Comparison of ENCODE assay signal across 16 cellular contexts in genomic region chr2:3662239-3662638, GRCh38. TPM values are rescaled to one million over a fixed set of nuclear protein-coding genes. Genes with fewer than 3 reads are reported as not detected.
DNase-seq lines count a peak whose midpoint lies in the region; ATAC-seq and TF ChIP-seq lines count a peak whose summit lies in the region.
"Had no signal": no experiment of that assay in that cellular context is flagged by ENCODE, and none has a peak within 500 bp of the region (broad histone marks: within the 10 kb centered on the region; RNA-seq: fewer than 3 reads in every experiment).

No MANE protein-coding gene starts in this region.

- TF ChIP-seq CTCF in mammary epithelial cell (conservative IDR thresholded peaks at IDR 0.05 in 1 of 2, IDR thresholded peaks at IDR 0.05 in 1 of 2; ENCODE audit: extremely low read depth in 1 of 2, insufficient read depth in 1 of 2, low read depth in 1 of 2, low read length in 2 of 2), result peak; percentile 11 to 18
- no peak for TF ChIP-seq CTCF in mucosa of descending colon (IDR thresholded peaks at IDR 0.05)

- 69% methylated on average over 6 of the region's 6 CpGs for WGBS in mammary epithelial cell (ENCODE audit: low coverage, missing lambda C conversion rate)

- ATAC-seq in GM18858 (IDR thresholded peaks at IDR 0.05; ENCODE audit: unreplicated experiment), result no peak
- no peak for ATAC-seq in GM21786 (IDR thresholded peaks at IDR 0.05; ENCODE audit: unreplicated experiment)
- ATAC-seq in mucosa of descending colon, result no peak
- ATAC-seq in GM21528 (IDR thresholded peaks at IDR 0.05; ENCODE audit: low FRiP score, unreplicated experiment), result no peak
- ATAC-seq: activated T-cell treated with anti-CD3 and anti-CD28 coated beads, Interleukin-2, amount 50 U/mL, for 4 hours had no signal

- in situ Hi-C loops in mammary epithelial cell (cut with MboI; ENCODE audit: low sequenced_read_pairs in 2 of 2), result no loop called here

- H3K4me3 Mint-ChIP-seq in activated T-cell treated with anti-CD3 and anti-CD28 coated beads, Interleukin-2, amount 50 U/mL, for 24 hours, result no peak overlapping the region
- H3K4me3 Mint-ChIP-seq: activated T-cell treated with anti-CD3 and anti-CD28 coated beads, Interleukin-2, amount 50 U/mL, for 4 hours; dendritic cell treated with granulocyte-macrophage colony-stimulating factor and Interleukin-4, amounts not matched to agents 40 ng/mL and 50 ng/mL, for 4 days had no signal

- no peaks in the 10 kb centered on the region for H3K9me3 Mint-ChIP-seq in activated T-cell treated with anti-CD3 and anti-CD28 coated beads, Interleukin-2, amount 50 U/mL, for 24 hours
- H3K9me3 Mint-ChIP-seq: activated T-cell treated with anti-CD3 and anti-CD28 coated beads, Interleukin-2, amount 50 U/mL, for 4 hours; dendritic cell treated with granulocyte-macrophage colony-stimulating factor and Interleukin-4, amounts not matched to agents 40 ng/mL and 50 ng/mL, for 4 days had no signal

- H3K4me1 Mint-ChIP-seq in activated T-cell treated with anti-CD3 and anti-CD28 coated beads, Interleukin-2, amount 50 U/mL, for 24 hours (ENCODE audit: low read depth), result peaks cover 13% of the 10 kb centered on the region

- dilution Hi-C loops in mammary epithelial cell (cut with HindIII; ENCODE audit: low sequenced_read_pairs), result no loop called here

- H3K36me3 ChIP-seq in mammary epithelial cell (ENCODE audit: insufficient read depth, low read length) (no peaks in the 10 kb centered on the region), mucosa of descending colon (ENCODE audit: low read depth) (no peaks in the 10 kb centered on the region)
- H3K36me3 ChIP-seq: vagina had no signal

- no peak overlapping the region for H3K27ac Mint-ChIP-seq in activated T-cell treated with anti-CD3 and anti-CD28 coated beads, Interleukin-2, amount 50 U/mL, for 24 hours
- H3K27ac Mint-ChIP-seq: dendritic cell treated with granulocyte-macrophage colony-stimulating factor and Interleukin-4, amounts not matched to agents 40 ng/mL and 50 ng/mL, for 4 days had no signal

- no peaks in the 10 kb centered on the region for H3K79me2 ChIP-seq in mammary epithelial cell (ENCODE audit: insufficient read depth, low read length)

- CTCF ChIA-PET in mammary epithelial cell (lab: Charles Lee; ENCODE audit: low non-redundant PET), result no interaction called here

- H3K9ac ChIP-seq in mammary epithelial cell (ENCODE audit: insufficient read depth, low read length), result no peak overlapping the region

- H3K4me3 ChIP-seq in mammary epithelial cell (replicated peaks in 1 of 3; ENCODE audit: insufficient read depth in 1 of 3, low read depth in 2 of 3, low read length in 3 of 3), result no peak overlapping the region
- H3K4me3 ChIP-seq in mucosa of descending colon, result no peak overlapping the region
- H3K4me3 ChIP-seq: vagina had no signal

- no peak overlapping the region for H3K27ac ChIP-seq in mammary epithelial cell (ENCODE audit: insufficient read depth, low read depth, low read length)
- H3K27ac ChIP-seq: vagina had no signal

- DNase-seq in activated T-cell treated with anti-CD3 and anti-CD28 coated beads, Interleukin-2, amount 50 U/mL, for 24 hours, result peak; percentile 17
- no peak for DNase-seq in activated T-cell treated with anti-CD3 and anti-CD28 coated beads, Interleukin-2, amount 50 U/mL, for 1 hour
- DNase-seq in NOMO-1 treated with DMSO at 0.1 percent for 48 hours (lab: John Stamatoyannopoulos, UW; ENCODE audit: unreplicated experiment) (peak; percentile 80), mammary epithelial cell (no peak), mucosa of descending colon (no peak)
- DNase-seq: activated CD4-positive, CD25-positive, alpha-beta regulatory T cell; activated T-cell treated with anti-CD3 and anti-CD28 coated beads, Interleukin-2, amount 50 U/mL, for 4 hours; anterior cingulate cortex; SHP77; stimulated activated CD4-positive, alpha-beta T cell treated with anti-CD3 and anti-CD28 coated beads, Interleukin-2, amount 100 ng/mL, for 24 hours had no signal

- no peaks in the 10 kb centered on the region for H3K36me3 Mint-ChIP-seq in activated T-cell treated with anti-CD3 and anti-CD28 coated beads, Interleukin-2, amount 50 U/mL, for 24 hours (ENCODE audit: low read depth)

- H3K4me2 ChIP-seq in mammary epithelial cell (ENCODE audit: insufficient read depth, low read depth, low read length), result no peak overlapping the region

- H3K27me3 ChIP-seq in mammary epithelial cell (ENCODE audit: insufficient read depth, low read length), result no peaks in the 10 kb centered on the region
- H3K27me3 ChIP-seq: vagina had no signal

- H3K4me1 ChIP-seq in mammary epithelial cell (ENCODE audit: insufficient read depth, low read length), result peaks cover 4% of the 10 kb centered on the region
- no peaks in the 10 kb centered on the region for H3K4me1 ChIP-seq in mucosa of descending colon (ENCODE audit: low read depth)
- H3K4me1 ChIP-seq: vagina had no signal

- no peaks in the 10 kb centered on the region for H4K20me1 ChIP-seq in mammary epithelial cell (ENCODE audit: insufficient read depth, low read length)

- H3K27me3 Mint-ChIP-seq in activated T-cell treated with anti-CD3 and anti-CD28 coated beads, Interleukin-2, amount 50 U/mL, for 24 hours, result no peaks in the 10 kb centered on the region

- H2AFZ ChIP-seq in mammary epithelial cell (ENCODE audit: low read depth, low read length), result no peak overlapping the region

- intact Hi-C loops in mammary epithelial cell (cut with micrococcal nuclease) (no loop called here), mucosa of descending colon (cut with DNase I, micrococcal nuclease) (no loop called here)

- no TSS peak for BruUV-seq in mammary epithelial cell (replicated peaks; lab: Mats Ljungman, UMichigan)

- H3K9me3 ChIP-seq in mammary epithelial cell (replicated peaks; ENCODE audit: insufficient read depth, low read length) (no peaks in the 10 kb centered on the region), mucosa of descending colon (no peaks in the 10 kb centered on the region)
- H3K9me3 ChIP-seq: vagina had no signal

RNA-seq across cellular contexts. Expression of gene ALLC, which starts 4.2 kb away (rescaled TPM):
- not detected for total RNA-seq in mammary epithelial cell
- not detected for polyA plus RNA-seq in mammary epithelial cell
- polyA minus RNA-seq in mammary epithelial cell, result not detected
- total RNA-seq in mucosa of descending colon, result not detected
- total RNA-seq: activated T-cell treated with anti-CD3 and anti-CD28 coated beads, Interleukin-2, amount 50 U/mL, for 4 hours; myocyte; vagina had no signal

RNA-seq across cellular contexts. Expression of gene DCDC2C, which starts 41.1 kb away (rescaled TPM):
- total RNA-seq in mammary epithelial cell (not detected), mucosa of descending colon (under 1 TPM in 1 of 3 donors, not detected in 2; 0.35 TPM)
- polyA plus RNA-seq in mammary epithelial cell, result not detected
- not detected for polyA minus RNA-seq in mammary epithelial cell
- total RNA-seq: activated T-cell treated with anti-CD3 and anti-CD28 coated beads, Interleukin-2, amount 50 U/mL, for 4 hours; myocyte; vagina had no signal

Comparison
In these comparisons a context has a peak if more than half of its experiments do, and no peak if none do; other contexts are left out.
1. DNase-seq: peak in activated T-cell treated with anti-CD3 and anti-CD28 coated beads, Interleukin-2, amount 50 U/mL, for 24 hours (single experiment) and NOMO-1 treated with DMSO at 0.1 percent for 48 hours (single experiment); none in activated T-cell treated with anti-CD3 and anti-CD28 coated beads, Interleukin-2, amount 50 U/mL, for 1 hour (single experiment), mammary epithelial cell (single experiment) and mucosa of descending colon (0 of 3).